Comparison of ENCODE assay signal across 8 cellular contexts in the genomic region with DNA sequence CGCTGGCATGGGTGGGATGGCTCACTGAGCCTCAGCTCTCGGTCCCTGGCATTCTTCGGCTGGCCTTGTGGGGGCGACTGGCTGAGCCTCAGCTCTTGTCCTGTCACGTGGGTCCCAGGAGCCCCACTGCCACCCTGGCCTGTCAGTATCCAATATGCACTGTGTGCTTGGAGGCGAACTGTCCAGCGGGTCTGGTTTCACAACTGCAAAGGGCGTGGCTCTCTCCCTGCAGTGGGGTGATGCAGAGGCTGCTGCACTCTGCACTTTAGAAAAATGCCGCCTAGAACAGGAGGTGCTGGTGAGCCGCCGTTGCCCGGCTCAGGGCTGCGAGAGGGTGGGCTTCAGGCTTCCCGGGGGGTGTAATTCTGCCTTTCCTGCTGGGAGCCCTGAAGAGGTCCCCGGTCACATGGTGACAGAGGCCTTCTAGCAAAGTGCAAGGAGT. TPM values are rescaled to one million over a fixed set of nuclear protein-coding genes. Genes with fewer than 3 reads are reported as not detected.
DNase-seq lines count a peak whose midpoint lies in the region; ATAC-seq lines count a peak whose summit lies in the region.

No MANE protein-coding gene starts in this region.

- peak; percentile 50 for DNase-seq in activated CD8-positive, alpha-beta memory T cell treated with anti-CD3 and anti-CD28 coated beads, Interleukin-2, amount 10 ng/mL, durations not matched to agents 7 days and 5 days
- no peak for DNase-seq in activated CD8-positive, alpha-beta memory T cell treated with anti-CD3 and anti-CD28 coated beads for 24 hours
- DNase-seq in NCI-H1694 (lab: John Stamatoyannopoulos, UW) (peak; percentile 11), immature natural killer cell (peak in 2 of 3 donors; percentile 18 to 22)
- no peak for DNase-seq in stimulated activated CD8-positive, alpha-beta memory T cell treated with anti-CD3 and anti-CD28 coated beads, Interleukin-4, amount 100 ng/mL, for 48 hours

- peaks cover 18% of the 10 kb centered on the region for H3K4me1 Mint-ChIP-seq in activated CD8-positive, alpha-beta memory T cell treated with anti-CD3 and anti-CD28 coated beads, Interleukin-2, amount 10 ng/mL, durations not matched to agents 7 days and 5 days
- H3K4me1 Mint-ChIP-seq in activated naive CD4-positive, alpha-beta T cell treated with anti-CD3 and anti-CD28 coated beads, Interleukin-2, amount 50 U/mL, for 24 hours, result peaks cover 27% of the 10 kb centered on the region
- H3K4me1 Mint-ChIP-seq in immature natural killer cell, result peaks cover 17 to 18% of the 10 kb centered on the region in 2 donors

- H3K4me3 Mint-ChIP-seq in activated CD8-positive, alpha-beta memory T cell treated with anti-CD3 and anti-CD28 coated beads, Interleukin-2, amount 10 ng/mL, durations not matched to agents 7 days and 5 days, result no peak overlapping the region
- peak overlapping the region; percentile 40 for H3K4me3 Mint-ChIP-seq in activated naive CD4-positive, alpha-beta T cell treated with anti-CD3 and anti-CD28 coated beads, Interleukin-2, amount 50 U/mL, for 24 hours
- peak overlapping the region in 2 of 5 donors; percentile 7 to 18 for H3K4me3 Mint-ChIP-seq in immature natural killer cell

- CTCF ChIA-PET in activated CD8-positive, alpha-beta memory T cell treated with anti-CD3 and anti-CD28 coated beads, Interleukin-2, amount 10 ng/mL, durations not matched to agents 7 days and 5 days (lab: Charles Lee), result interaction anchor here (1.3 kb wide), 1 partner anchor 79 kb away, joined by 3 read pairs; no protein-coding TSS in a partner anchor

- ATAC-seq in activated CD8-positive, alpha-beta memory T cell treated with anti-CD3 and anti-CD28 coated beads, Interleukin-2, amount 10 ng/mL, durations not matched to agents 7 days and 5 days, result peak; percentile 71
- no peak for ATAC-seq in GM18870 (IDR thresholded peaks at IDR 0.05; ENCODE audit: unreplicated experiment)
- ATAC-seq in GM21825 (IDR thresholded peaks at IDR 0.05; ENCODE audit: unreplicated experiment), result no peak

- no peak overlapping the region for H3K27ac Mint-ChIP-seq in activated CD8-positive, alpha-beta memory T cell treated with anti-CD3 and anti-CD28 coated beads, Interleukin-2, amount 10 ng/mL, durations not matched to agents 7 days and 5 days
- no peak overlapping the region for H3K27ac Mint-ChIP-seq in activated naive CD4-positive, alpha-beta T cell treated with anti-CD3 and anti-CD28 coated beads, Interleukin-2, amount 50 U/mL, for 24 hours
- H3K27ac Mint-ChIP-seq in immature natural killer cell, result no peak overlapping the region

- H3K9me3 Mint-ChIP-seq in activated CD8-positive, alpha-beta memory T cell treated with anti-CD3 and anti-CD28 coated beads, Interleukin-2, amount 10 ng/mL, durations not matched to agents 7 days and 5 days (ENCODE audit: low read depth), result no peaks in the 10 kb centered on the region
- H3K9me3 Mint-ChIP-seq in activated naive CD4-positive, alpha-beta T cell treated with anti-CD3 and anti-CD28 coated beads, Interleukin-2, amount 50 U/mL, for 24 hours, result no peaks in the 10 kb centered on the region
- H3K9me3 Mint-ChIP-seq in immature natural killer cell, result no peaks in the 10 kb centered on the region

- no peaks in the 10 kb centered on the region for H3K36me3 Mint-ChIP-seq in activated CD8-positive, alpha-beta memory T cell treated with anti-CD3 and anti-CD28 coated beads, Interleukin-2, amount 10 ng/mL, durations not matched to agents 7 days and 5 days
- no peaks in the 10 kb centered on the region for H3K36me3 Mint-ChIP-seq in activated naive CD4-positive, alpha-beta T cell treated with anti-CD3 and anti-CD28 coated beads, Interleukin-2, amount 50 U/mL, for 24 hours
- H3K36me3 Mint-ChIP-seq in immature natural killer cell, result peaks cover 0 to 3% (median 0%) of the 10 kb centered on the region in 3 donors

- peaks cover 26% of the 10 kb centered on the region for H3K27me3 Mint-ChIP-seq in activated CD8-positive, alpha-beta memory T cell treated with anti-CD3 and anti-CD28 coated beads, Interleukin-2, amount 10 ng/mL, durations not matched to agents 7 days and 5 days
- H3K27me3 Mint-ChIP-seq in activated naive CD4-positive, alpha-beta T cell treated with anti-CD3 and anti-CD28 coated beads, Interleukin-2, amount 50 U/mL, for 24 hours, result peaks cover 11% of the 10 kb centered on the region
- H3K27me3 Mint-ChIP-seq in immature natural killer cell (ENCODE audit: low read depth in 3 of 3), result peaks cover 4 to 9% (median 7%) of the 10 kb centered on the region in 3 donors

RNA-seq across cellular contexts. Expression of a gene that starts 17.0 kb away (rescaled TPM):
- total RNA-seq in activated CD8-positive, alpha-beta memory T cell treated with anti-CD3 and anti-CD28 coated beads, Interleukin-2, amount 10 ng/mL, durations not matched to agents 7 days and 5 days, result 1 to 10 TPM in 1 of 2 experiments, under 1 TPM in 1; 0.87 to 1.3 TPM
- polyA plus RNA-seq in immature natural killer cell, result not detected

Comparison
In these comparisons a context has a peak if more than half of its experiments do, and no peak if none do; other contexts are left out.
1. DNase-seq: peak in activated CD8-positive, alpha-beta memory T cell treated with anti-CD3 and anti-CD28 coated beads, Interleukin-2, amount 10 ng/mL, durations not matched to agents 7 days and 5 days (single experiment), NCI-H1694 (single experiment) and immature natural killer cell (2 of 3); none in activated CD8-positive, alpha-beta memory T cell treated with anti-CD3 and anti-CD28 coated beads for 24 hours (single experiment) and stimulated activated CD8-positive, alpha-beta memory T cell treated with anti-CD3 and anti-CD28 coated beads, Interleukin-4, amount 100 ng/mL, for 48 hours (single experiment).